Comparison of ENCODE assay signal across 8 cellular contexts in the genomic region with DNA sequence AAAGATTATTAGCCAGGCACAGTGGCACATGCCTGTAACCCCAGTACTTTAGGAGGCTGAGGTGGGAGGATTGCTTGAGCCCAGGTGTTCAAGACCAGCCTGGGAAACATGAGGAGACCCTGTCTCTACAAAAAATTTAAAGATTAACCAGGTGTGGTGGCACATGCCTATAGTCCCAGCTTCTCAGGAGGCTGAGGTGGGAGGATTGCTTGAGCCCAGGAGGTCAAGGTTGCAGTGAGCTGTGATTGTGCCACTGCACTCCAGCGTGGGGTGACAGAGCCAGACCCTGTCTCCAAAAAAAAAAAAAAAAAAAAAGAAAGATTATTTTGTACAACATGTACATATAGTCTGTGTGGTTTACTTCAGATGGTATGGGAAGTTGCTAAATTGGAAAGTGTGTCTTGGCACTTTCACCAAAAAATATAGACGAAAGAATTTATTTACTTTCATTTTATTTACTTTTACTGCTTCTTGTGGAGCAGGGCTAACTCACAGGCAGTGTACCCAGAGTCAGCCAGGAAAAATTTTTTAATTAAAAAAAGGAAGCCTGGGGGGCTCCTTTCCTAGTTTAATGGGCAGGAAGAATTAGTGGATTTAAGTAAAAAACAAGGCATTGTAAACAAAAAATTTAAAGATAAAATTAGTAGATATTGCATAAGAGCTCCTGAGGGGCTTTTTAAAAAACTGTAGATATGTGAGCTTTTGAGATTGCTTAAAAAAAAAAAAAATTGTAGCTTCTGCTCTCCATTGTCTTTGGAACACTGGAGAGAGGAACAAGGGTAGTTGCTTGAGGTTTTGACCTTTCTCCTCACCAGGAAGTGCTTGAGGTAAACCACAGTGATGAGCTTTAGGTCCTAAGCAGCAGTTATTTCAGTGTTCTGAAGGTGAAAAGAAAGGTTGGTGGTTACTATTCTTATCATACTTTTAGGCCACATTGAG. TPM values are rescaled to one million over a fixed set of nuclear protein-coding genes. Genes with fewer than 3 reads are reported as not detected.
A peak's percentile ranks its signal among the peaks of the same experiment; 100 is the strongest.
DNase-seq lines count a peak whose midpoint lies in the region; ATAC-seq, FAIRE-seq and TF ChIP-seq lines count a peak whose summit lies in the region.

No MANE protein-coding gene starts in this region.

- no peak overlapping the region for H3K4me2 ChIP-seq in trophoblast cell (ENCODE audit: low read length)

- no peaks in the 10 kb centered on the region for H3K9me3 Mint-ChIP-seq in immature natural killer cell

- H3K23ac ChIP-seq in trophoblast cell (ENCODE audit: low read length), result no peak overlapping the region

- H4K8ac ChIP-seq in trophoblast cell (ENCODE audit: low read depth, low read length), result no peak overlapping the region

- H2AK5ac ChIP-seq in trophoblast cell (ENCODE audit: low read length), result no peak overlapping the region

- no peak overlapping the region for H2AFZ ChIP-seq in trophoblast cell (ENCODE audit: insufficient read depth, low read length, poor library complexity)

- no peak overlapping the region for H3K27ac ChIP-seq in trophoblast cell (ENCODE audit: low read depth, low read length)

- no peak overlapping the region for H3K9ac ChIP-seq in trophoblast cell (ENCODE audit: low read length)

- no peaks in the 10 kb centered on the region for H3K27me3 Mint-ChIP-seq in immature natural killer cell (ENCODE audit: low read depth in 3 of 3)

- H3K27me3 ChIP-seq in trophoblast cell (ENCODE audit: insufficient read depth, low read length) (no peaks in the 10 kb centered on the region), HAP-1 (ENCODE audit: low read depth) (no peaks in the 10 kb centered on the region)

- H4K91ac ChIP-seq in trophoblast cell (ENCODE audit: low read depth, low read length), result no peak overlapping the region

- no peak overlapping the region for H2BK12ac ChIP-seq in trophoblast cell (ENCODE audit: low read length)

- H3K79me2 ChIP-seq in trophoblast cell (ENCODE audit: control insufficient read depth, insufficient read depth, low read length, poor library complexity), result no peaks in the 10 kb centered on the region

- no peak overlapping the region for H3K18ac ChIP-seq in trophoblast cell (ENCODE audit: low read length)

- no peaks in the 10 kb centered on the region for H3K4me1 ChIP-seq in trophoblast cell (ENCODE audit: control insufficient read depth in 1 of 2, insufficient read depth in 2 of 2, low read length in 2 of 2)
- no peaks in the 10 kb centered on the region for H3K4me1 ChIP-seq in HAP-1

- no peak overlapping the region for H3K14ac ChIP-seq in trophoblast cell (ENCODE audit: low read length)

- peaks cover 34 to 50% of the 10 kb centered on the region in 2 donors for H3K4me1 Mint-ChIP-seq in immature natural killer cell

- H2BK120ac ChIP-seq in trophoblast cell (ENCODE audit: insufficient read depth, low read length, poor library complexity), result no peak overlapping the region

- no peaks in the 10 kb centered on the region for H3K79me1 ChIP-seq in trophoblast cell (ENCODE audit: low read length)

- DNase-seq in GM18507 (ENCODE audit: extremely low spot score, insufficient read length, low read depth), result peak; percentile 53
- peak; percentile 91 for DNase-seq in NB4 (ENCODE audit: low read depth)
- DNase-seq in immature natural killer cell, result peak; percentile 45 to 55 (median 54)
- DNase-seq in NCI-H146 treated with DMSO at 0.1 percent for 48 hours (lab: John Stamatoyannopoulos, UW; ENCODE audit: unreplicated experiment), result no peak
- no peak for DNase-seq in putamen (ENCODE audit: low spot score)
- no peak for DNase-seq in trophoblast cell
- DNase-seq in HAP-1 (ENCODE audit: low spot score in 2 of 2), result no peak

- peak overlapping the region; percentile 45 to 91 (median 64) for H3K27ac Mint-ChIP-seq in immature natural killer cell

- ATAC-seq in GM21825 (IDR thresholded peaks at IDR 0.05; ENCODE audit: unreplicated experiment), result peak; percentile 93

- H3K4ac ChIP-seq in trophoblast cell (ENCODE audit: low read depth, low read length), result no peak overlapping the region

- in situ Hi-C loops in HAP-1 (cut with MboI; ENCODE audit: low sequenced_read_pairs), result no loop called here

- no peak for TF ChIP-seq CTCF in NB4 (IDR thresholded peaks at IDR 0.05; ENCODE audit: low read depth, low read length)

- H3K36me3 Mint-ChIP-seq in immature natural killer cell, result peaks cover 0 to 8% (median 7%) of the 10 kb centered on the region in 3 donors

- FAIRE-seq in GM18507 (lab: Jason Lieb, UNC), result peak; percentile 93

- no peak overlapping the region for H3K4me3 ChIP-seq in NB4 (ENCODE audit: low read depth, low read length)
- no peak overlapping the region for H3K4me3 ChIP-seq in trophoblast cell (ENCODE audit: low read depth, low read length)
- H3K4me3 ChIP-seq in HAP-1, result no peak overlapping the region

- peak overlapping the region; percentile 51 to 82 (median 72) for H3K4me3 Mint-ChIP-seq in immature natural killer cell

- TF ChIP-seq POLR2A in NB4 (IDR thresholded peaks at IDR 0.05; ENCODE audit: extremely low read depth, insufficient read length), result no peak

- WGBS in trophoblast cell (ENCODE audit: extremely low coverage, insufficient coverage, insufficient read length), result no CpG with 5 or more reads among the region's 2 CpGs

- H3K9me3 ChIP-seq in trophoblast cell (ENCODE audit: insufficient read depth, low read depth, low read length) (no peaks in the 10 kb centered on the region), HAP-1 (no peaks in the 10 kb centered on the region)

- H3K36me3 ChIP-seq in trophoblast cell (ENCODE audit: control insufficient read depth in 1 of 2, insufficient read depth in 2 of 2, low read length in 2 of 2) (peaks cover 2 to 8% of the 10 kb centered on the region in 2 experiments), HAP-1 (replicated peaks) (0 out of 2 replicates have a peak, but pooled peaks cover 3% of the 10 kb centered on the region)

- H4K12ac ChIP-seq in trophoblast cell (ENCODE audit: low read depth, low read length), result no peak overlapping the region

- no peak overlapping the region for H2BK5ac ChIP-seq in trophoblast cell (ENCODE audit: low read depth, low read length, poor library complexity)

RNA-seq across cellular contexts. Expression of gene VDAC2, which starts 44.6 kb away (rescaled TPM):
- polyA plus RNA-seq in immature natural killer cell, result 100 to 1,000 TPM; 126 to 191 (median 148) TPM
- polyA plus RNA-seq in trophoblast cell (2013), result 201 and 203 TPM in 2 replicates

RNA-seq across cellular contexts. Expression of gene SAMD8, which starts 54.5 kb away (rescaled TPM):
- polyA plus RNA-seq in immature natural killer cell, result 10 to 100 TPM in 1 of 3 donors, 1 to 10 TPM in 2; 5.2 to 12.6 (median 9.8) TPM
- 26.6 and 28.8 TPM in 2 replicates for polyA plus RNA-seq in trophoblast cell (2013)

Comparison
In these comparisons a context has a peak if more than half of its experiments do, and no peak if none do; other contexts are left out.
1. DNase-seq: peak in GM18507 (single experiment), NB4 (single experiment) and immature natural killer cell (3 of 3); none in NCI-H146 treated with DMSO at 0.1 percent for 48 hours (single experiment), putamen (single experiment), trophoblast cell (0 of 2) and HAP-1 (0 of 2).